19 cellular contexts compared by ENCODE assay signal in genomic region chr17:49965522-49965905, GRCh38. TPM values are rescaled to one million over a fixed set of nuclear protein-coding genes. Genes with fewer than 3 reads are reported as not detected.
DNase-seq lines count a peak whose midpoint lies in the region; ATAC-seq and TF ChIP-seq lines count a peak whose summit lies in the region.
"Had no signal": no experiment of that assay in that cellular context is flagged by ENCODE, and none has a peak within 500 bp of the region (broad histone marks: within the 10 kb centered on the region; RNA-seq: fewer than 3 reads in every experiment).

No MANE protein-coding gene starts in this region.

- DNase-seq in AML-193 (lab: John Stamatoyannopoulos, UW): peak; percentile 73 to 75
- no peak for DNase-seq in NT2/D1 (ENCODE audit: low read depth, low spot score)
- DNase-seq in endodermal cell: peak; percentile 73
- no peak for DNase-seq in HEK293T (ENCODE audit: extremely low spot score)
- no peak for DNase-seq in NCI-H2171 treated with DMSO at 0.1 percent for 48 hours (lab: John Stamatoyannopoulos, UW)
- no peak for DNase-seq in esophagus squamous epithelium (lab: John Stamatoyannopoulos, UW)
- DNase-seq: foreskin fibroblast, GOT3, KG1, NCI-H1417 treated with DMSO at 0.1 percent for 48 hours, NCI-H774 had no signal

- H3K27me3 ChIP-seq in NT2/D1 (ENCODE audit: insufficient read depth, insufficient read length): peaks cover 83% of the 10 kb centered on the region
- H3K27me3 ChIP-seq in endodermal cell (ENCODE audit: control insufficient read depth, insufficient read depth, low read length, poor library complexity, severe bottlenecking): peaks cover 99% of the 10 kb centered on the region
- peaks cover 14 to 100% (median 56%) of the 10 kb centered on the region in 4 donors for H3K27me3 ChIP-seq in esophagus squamous epithelium

- H3K4me1 ChIP-seq in ES-I3 (ENCODE audit: insufficient read depth, low read length) (peaks cover 30% of the 10 kb centered on the region; the same call in 1 of the 2 replicates), NT2/D1 (ENCODE audit: insufficient read depth, insufficient read length) (peaks cover 12% of the 10 kb centered on the region), endodermal cell (ENCODE audit: control insufficient read depth, insufficient read depth, low read length) (peaks cover 4% of the 10 kb centered on the region), esophagus squamous epithelium (peaks cover 23 to 43% (median 31%) of the 10 kb centered on the region in 3 donors)

- H3K36me3 ChIP-seq in ES-I3 (ENCODE audit: insufficient read depth, low read length): no peaks in the 10 kb centered on the region
- no peaks in the 10 kb centered on the region for H3K36me3 ChIP-seq in NT2/D1 (ENCODE audit: insufficient read depth, insufficient read length, low read length)
- no peaks in the 10 kb centered on the region for H3K36me3 ChIP-seq in endodermal cell (ENCODE audit: control insufficient read depth, insufficient read depth, low read length)
- no peaks in the 10 kb centered on the region for H3K36me3 ChIP-seq in esophagus squamous epithelium
- H3K36me3 ChIP-seq: left lung had no signal

- H3K4me3 Mint-ChIP-seq in endodermal cell: peak overlapping the region; percentile 47

- no peaks in the 10 kb centered on the region for H3K36me3 Mint-ChIP-seq in endodermal cell (ENCODE audit: low read depth)

- intact Hi-C loops in esophagus squamous epithelium (cut with DNase I): no loop called here

- H3K9ac ChIP-seq in ES-I3 (ENCODE audit: low read depth, low read length) (peak overlapping the region; percentile 3; the same call in 1 of the 2 replicates), NT2/D1 (ENCODE audit: insufficient read length, low read depth) (peak overlapping the region; percentile 52), endodermal cell (ENCODE audit: extremely low read depth, low read length, poor library complexity, severe bottlenecking) (no peak overlapping the region)

- H3K9me3 Mint-ChIP-seq in endodermal cell: no peaks in the 10 kb centered on the region

- TF ChIP-seq CTCF in endodermal cell (conservative IDR thresholded peaks at IDR 0.05) (no peak), esophagus squamous epithelium (IDR thresholded peaks at IDR 0.05) (no peak)

- H3K4me3 ChIP-seq in NT2/D1 (ENCODE audit: insufficient read length, low read depth) (no peak overlapping the region), endodermal cell (ENCODE audit: low read length) (peak overlapping the region; percentile 69), esophagus squamous epithelium (no peak overlapping the region)
- H3K4me3 ChIP-seq: GM12878, left lung had no signal

- no peak for ATAC-seq in GM19395 (IDR thresholded peaks at IDR 0.05; ENCODE audit: unreplicated experiment)
- ATAC-seq: activated CD4-positive, CD25-positive, alpha-beta regulatory T cell treated with anti-CD3 and anti-CD28 coated beads, Interleukin-2, amount 50 U/mL, for 24 hours; GM12878; left lung had no signal

- H3K27ac Mint-ChIP-seq in endodermal cell: no peak overlapping the region

- WGBS in endodermal cell (ENCODE audit: insufficient coverage in 1 of 2, insufficient read length in 1 of 2), 2 experiments: 2% methylated on average over 15 of the region's 16 CpGs; no CpG with 5 or more reads in 1 of the 2 experiments
- 45 to 53% methylated on average over 5 to 6 of the region's 16 CpGs for WGBS in esophagus squamous epithelium, 2 donors

- H3K27me3 Mint-ChIP-seq in endodermal cell (ENCODE audit: insufficient read depth): peaks cover 98% of the 10 kb centered on the region

- CTCF ChIA-PET in HEK293T (lab: Yijun Ruan, JAX): no interaction called here

- no peak overlapping the region for H3K27ac ChIP-seq in endodermal cell (ENCODE audit: low read depth, low read length)
- H3K27ac ChIP-seq in esophagus squamous epithelium: no peak overlapping the region
- H3K27ac ChIP-seq: left lung had no signal

- no peak for TF ChIP-seq POLR2A in esophagus squamous epithelium (IDR thresholded peaks at IDR 0.05)

- POLR2A ChIA-PET in HEK293T (lab: Yijun Ruan, JAX): no interaction called here

- H3K9me3 ChIP-seq in ES-I3 (ENCODE audit: control insufficient read depth, insufficient read depth, low read length): no peaks in the 10 kb centered on the region
- no peaks in the 10 kb centered on the region for H3K9me3 ChIP-seq in NT2/D1 (ENCODE audit: insufficient read depth, low read length)
- H3K9me3 ChIP-seq in endodermal cell (ENCODE audit: control insufficient read depth, low read length): no peaks in the 10 kb centered on the region
- H3K9me3 ChIP-seq in esophagus squamous epithelium: no peaks in the 10 kb centered on the region
- H3K9me3 ChIP-seq: left lung had no signal

- H3K4me1 Mint-ChIP-seq in endodermal cell: peaks cover 25% of the 10 kb centered on the region

TF ChIP-seq in HEK293T, 16 proteins besides CTCF, POLR2A, EP300 and RAD21:
- TF ChIP-seq ZNF384 (IDR thresholded peaks at IDR 0.05): no peak
- TF ChIP-seq CTBP1 (IDR thresholded peaks at IDR 0.05; ENCODE audit: borderline replicate concordance): no peak
- no peak for TF ChIP-seq LEF1 (IDR thresholded peaks at IDR 0.05; ENCODE audit: borderline replicate concordance)
- TF ChIP-seq TARDBP (IDR thresholded peaks at IDR 0.05): no peak
- no peak for TF ChIP-seq HDGF (IDR thresholded peaks at IDR 0.05; ENCODE audit: borderline replicate concordance)
- no peak for TF ChIP-seq NFRKB (IDR thresholded peaks at IDR 0.05)
- no peak for TF ChIP-seq FOXM1 (IDR thresholded peaks at IDR 0.05; ENCODE audit: borderline replicate concordance)
- no peak for TF ChIP-seq ARNT (IDR thresholded peaks at IDR 0.05)
- TF ChIP-seq L3MBTL2 (conservative IDR thresholded peaks at IDR 0.05): no peak
- TF ChIP-seq ELF4 (IDR thresholded peaks at IDR 0.05): no peak
- no peak for TF ChIP-seq FOXK2 (IDR thresholded peaks at IDR 0.05)

RNA-seq across cellular contexts. Expression of gene DLX4, which starts 3.5 kb away (rescaled TPM):
- 1 to 10 TPM; 1.6 to 2.1 TPM for total RNA-seq in endodermal cell
- 0.64 TPM for polyA plus RNA-seq in endodermal cell (2013, experiment 1 of 2)
- polyA plus RNA-seq in endodermal cell (2013, experiment 2 of 2): 0.79 TPM
- under 1 TPM in 2 of 4 donors, not detected in 2; 0.13 to 0.67 TPM for total RNA-seq in esophagus squamous epithelium
- total RNA-seq: endothelial cell of umbilical vein, mucosa of gallbladder, RPMI7951 had no signal
- polyA plus RNA-seq: endothelial cell of umbilical vein had no signal

RNA-seq across cellular contexts. Expression of gene DLX3, which starts 29.5 kb away (rescaled TPM):
- total RNA-seq in endodermal cell: 1 to 10 TPM in 1 of 2 donors, under 1 TPM in 1; 0.58 to 1.4 TPM
- polyA plus RNA-seq in endodermal cell (2013, experiment 1 of 2): 1.2 TPM
- polyA plus RNA-seq in endodermal cell (2013, experiment 2 of 2): 1.5 TPM
- total RNA-seq in esophagus squamous epithelium: 1 to 10 TPM in 3 of 4 donors, under 1 TPM in 1; 0.76 to 2.0 (median 1.4) TPM
- total RNA-seq: endothelial cell of umbilical vein, GM12878, RPMI7951 had no signal
- polyA plus RNA-seq: endothelial cell of umbilical vein, GM12878 had no signal

Comparison
In these comparisons a context has a peak if more than half of its experiments do, and no peak if none do; other contexts are left out.
1. DNase-seq: peak in AML-193 (2 of 2) and endodermal cell (single experiment); none in NT2/D1 (single experiment), HEK293T (single experiment), NCI-H2171 treated with DMSO at 0.1 percent for 48 hours (single experiment) and esophagus squamous epithelium (single experiment).